In genomic region chr4:168831585-168831918, GRCh38 we compare ENCODE assay signal across 8 cellular contexts.
A peak's percentile ranks its signal among the peaks of the same experiment; 100 is the strongest.
DNase-seq lines count a peak whose midpoint lies in the region; ATAC-seq and TF ChIP-seq lines count a peak whose summit lies in the region.

No MANE protein-coding gene starts in this region.

- H3K27me3 ChIP-seq in GM06990 (replicated peaks; ENCODE audit: control insufficient read depth, insufficient read depth, low read length): no peaks in the 10 kb centered on the region; the same call in 1 of the 2 replicates
- no peaks in the 10 kb centered on the region for H3K27me3 ChIP-seq in breast epithelium

- no peaks in the 10 kb centered on the region for H3K4me1 ChIP-seq in breast epithelium
- peaks cover 5% of the 10 kb centered on the region for H3K4me1 ChIP-seq in mucosa of descending colon (ENCODE audit: low read depth)

- intact Hi-C loops in breast epithelium (cut with DNase I; ENCODE audit: low total_unique reads) (no loop called here), mucosa of descending colon (cut with DNase I, micrococcal nuclease) (loop anchor here in 1 of 2 donors (10.0 kb wide), 1 partner anchor 173 kb away; no protein-coding TSS in a partner anchor)

- ATAC-seq in HG03354 (IDR thresholded peaks at IDR 0.05; ENCODE audit: poor library complexity, severe bottlenecking, unreplicated experiment) (peak; percentile 17), mucosa of descending colon (peak; percentile 14), GM19455 (IDR thresholded peaks at IDR 0.05; ENCODE audit: unreplicated experiment) (no peak)

- H3K4me3 ChIP-seq in GM06990 (replicated peaks; ENCODE audit: low read depth, low read length): peak overlapping the region; percentile 62
- peak overlapping the region; percentile 89 to 98 (median 90) for H3K4me3 ChIP-seq in breast epithelium
- H3K4me3 ChIP-seq in mucosa of descending colon: peak overlapping the region; percentile 37

- H3K9me3 ChIP-seq in breast epithelium (no peaks in the 10 kb centered on the region), mucosa of descending colon (no peaks in the 10 kb centered on the region)

- TF ChIP-seq POLR2A in breast epithelium (IDR thresholded peaks at IDR 0.05): no peak

- H3K36me3 ChIP-seq in GM06990 (ENCODE audit: control insufficient read depth, insufficient read depth, low read length) (no peaks in the 10 kb centered on the region), breast epithelium (no peaks in the 10 kb centered on the region), mucosa of descending colon (ENCODE audit: low read depth) (no peaks in the 10 kb centered on the region)

- peak overlapping the region; percentile 97 to 98 for H3K27ac ChIP-seq in breast epithelium

- DNase-seq in GM06990 (ENCODE audit: extremely low read depth, insufficient read length) (no peak), breast epithelium (ENCODE audit: low spot score in 2 of 2) (no peak), mucosa of descending colon (no peak), NCI-H774 (lab: John Stamatoyannopoulos, UW) (no peak), pons (ENCODE audit: low spot score) (no peak), NCI-H82 treated with DMSO at 0.1 percent for 48 hours (lab: John Stamatoyannopoulos, UW; ENCODE audit: unreplicated experiment) (no peak)

- TF ChIP-seq CTCF in GM06990 (IDR thresholded peaks at IDR 0.05; ENCODE audit: insufficient read depth, low read length, poor library complexity, severe bottlenecking) (no peak), breast epithelium (IDR thresholded peaks at IDR 0.05) (no peak), mucosa of descending colon (IDR thresholded peaks at IDR 0.05) (no peak)

Comparison
In these comparisons a context has a peak if more than half of its experiments do, and no peak if none do; other contexts are left out.
1. H3K4me3 ChIP-seq: peak in every context shown above with its lines; median percentile 90 in breast epithelium; 62 in GM06990; 37 in mucosa of descending colon.